In the genomic region with DNA sequence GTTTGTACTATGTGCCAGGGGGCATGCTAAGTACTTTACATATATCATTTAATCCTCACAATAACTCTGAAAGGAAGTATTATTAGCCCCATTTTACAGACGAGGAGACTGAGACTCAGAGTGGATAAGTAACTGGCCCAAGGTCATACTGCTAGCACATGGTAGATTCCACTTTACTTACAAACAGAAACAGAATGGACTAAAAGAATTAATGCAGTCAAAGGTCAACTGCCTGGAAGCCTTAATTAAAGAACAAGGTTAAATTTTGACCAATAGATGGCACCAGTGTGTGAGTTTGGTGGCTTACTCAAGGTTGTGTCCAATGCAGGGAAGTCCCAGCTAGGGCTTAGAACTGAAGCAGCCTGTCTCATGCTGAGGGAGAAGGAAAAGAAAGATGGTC, we compare ENCODE assay signal across 10 cellular contexts. TPM values are rescaled to one million over a fixed set of nuclear protein-coding genes. Genes with fewer than 3 reads are reported as not detected.
DNase-seq lines count a peak whose midpoint lies in the region; ATAC-seq and TF ChIP-seq lines count a peak whose summit lies in the region.
"Had no signal": no experiment of that assay in that cellular context is flagged by ENCODE, and none has a peak within 500 bp of the region (broad histone marks: within the 10 kb centered on the region; RNA-seq: fewer than 3 reads in every experiment).

No MANE protein-coding gene starts in this region.

- no peaks in the 10 kb centered on the region for H3K4me1 Mint-ChIP-seq in naive B cell
- H3K4me1 Mint-ChIP-seq: naive thymus-derived CD8-positive, alpha-beta T cell had no signal

- ATAC-seq in GM18511 (IDR thresholded peaks at IDR 0.05; ENCODE audit: unreplicated experiment) = peak; percentile 62
- ATAC-seq in HG03045 (IDR thresholded peaks at IDR 0.05; ENCODE audit: unreplicated experiment) = peak; percentile 44
- ATAC-seq in naive B cell (ENCODE audit: low read depth in 2 of 2) = peak; percentile 53 to 55

- H3K36me3 Mint-ChIP-seq in naive B cell = no peaks in the 10 kb centered on the region
- H3K36me3 Mint-ChIP-seq: naive thymus-derived CD8-positive, alpha-beta T cell had no signal

- H3K27me3 Mint-ChIP-seq in naive B cell = peaks cover 0 to 27% (median 6%) of the 10 kb centered on the region in 3 donors

- H3K4me3 ChIP-seq in choroid plexus epithelial cell (ENCODE audit: low read depth, low read length) = no peak overlapping the region

- peak; percentile 52 for TF ChIP-seq CTCF in choroid plexus epithelial cell (conservative IDR thresholded peaks at IDR 0.05; ENCODE audit: low read depth, low read length)

- peaks cover 0 to 1% (median 0%) of the 10 kb centered on the region in 7 donors for H3K9me3 Mint-ChIP-seq in naive B cell
- H3K9me3 Mint-ChIP-seq: naive thymus-derived CD8-positive, alpha-beta T cell; T-helper 1 cell treated with Interleukin-12 subunit alpha and Interleukin-12 subunit beta and Interleukin-4 antibody, amounts not matched to agents 30 μg/mL and 1 μg/mL, for 36 hours had no signal

- no peak overlapping the region for H3K4me3 Mint-ChIP-seq in naive B cell
- H3K4me3 Mint-ChIP-seq: naive thymus-derived CD8-positive, alpha-beta T cell; T-helper 1 cell treated with Interleukin-12 subunit alpha and Interleukin-12 subunit beta and Interleukin-4 antibody, amounts not matched to agents 30 μg/mL and 1 μg/mL, for 36 hours had no signal

- DNase-seq in COLO829 (ENCODE audit: low spot score) (peak; percentile 52), NCI-H526 (lab: John Stamatoyannopoulos, UW) (peak; percentile 34 to 72), choroid plexus epithelial cell (ENCODE audit: low read depth) (peak; percentile 77), naive B cell (peak; percentile 11), NCI-H774 (lab: John Stamatoyannopoulos, UW) (no peak)
- DNase-seq in activated T-cell treated with anti-CD3 and anti-CD28 coated beads, Interleukin-2, amount 50 U/mL, for 48 hours = no peak

- H3K27ac Mint-ChIP-seq in naive B cell = no peak overlapping the region
- H3K27ac Mint-ChIP-seq: naive thymus-derived CD8-positive, alpha-beta T cell; T-helper 1 cell treated with Interleukin-12 subunit alpha and Interleukin-12 subunit beta and Interleukin-4 antibody, amounts not matched to agents 30 μg/mL and 1 μg/mL, for 36 hours had no signal

RNA-seq across cellular contexts. Expression of a gene that starts 4.7 kb away (rescaled TPM):
- polyA plus RNA-seq in naive B cell (ENCODE audit: low read depth in 6 of 6) = not detected
- polyA plus RNA-seq: naive thymus-derived CD8-positive, alpha-beta T cell had no signal

RNA-seq across cellular contexts. Expression of a gene that starts 21.7 kb away (rescaled TPM):
- not detected for polyA plus RNA-seq in naive B cell (ENCODE audit: low read depth in 6 of 6)
- polyA plus RNA-seq: naive thymus-derived CD8-positive, alpha-beta T cell had no signal

Comparison
In these comparisons a context has a peak if more than half of its experiments do, and no peak if none do; other contexts are left out.
1. DNase-seq: peak in COLO829 (single experiment), NCI-H526 (2 of 2), choroid plexus epithelial cell (single experiment) and naive B cell (single experiment); none in NCI-H774 (single experiment) and activated T-cell treated with anti-CD3 and anti-CD28 coated beads, Interleukin-2, amount 50 U/mL, for 48 hours (0 of 2).
2. Peak in every context shown above with its lines, with median percentiles within 50 percentile points of each other: ATAC-seq.